12 cellular contexts compared by ENCODE assay signal in the genomic region with DNA sequence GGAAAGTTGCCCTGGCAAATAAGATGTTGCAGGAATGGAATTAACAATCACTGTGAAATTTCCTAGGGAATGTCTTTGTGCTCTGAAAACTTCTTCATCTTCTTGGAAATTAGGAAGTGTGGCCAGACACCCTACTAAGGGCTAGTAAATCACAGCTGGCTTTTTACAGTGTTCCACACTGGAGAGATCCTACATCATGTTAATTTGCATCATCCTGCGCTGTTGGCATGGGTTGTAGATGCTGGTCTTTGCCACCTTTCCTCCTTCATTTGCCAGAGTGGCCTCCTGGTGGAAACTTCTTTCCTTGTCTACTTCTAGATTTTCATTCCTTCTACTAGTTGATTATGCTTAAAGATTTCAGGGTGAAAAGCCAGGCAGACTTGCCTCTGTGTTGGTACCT. TPM values are rescaled to one million over a fixed set of nuclear protein-coding genes. Genes with fewer than 3 reads are reported as not detected.
A peak's percentile ranks its signal among the peaks of the same experiment; 100 is the strongest.
DNase-seq lines count a peak whose midpoint lies in the region; ATAC-seq and TF ChIP-seq lines count a peak whose summit lies in the region.
"Had no signal": no experiment of that assay in that cellular context is flagged by ENCODE, and none has a peak within 500 bp of the region (broad histone marks: within the 10 kb centered on the region; RNA-seq: fewer than 3 reads in every experiment).

No MANE protein-coding gene starts in this region.

- peak overlapping the region; percentile 92 for H3K9ac ChIP-seq in DND-41 (ENCODE audit: low read depth, low read length)
- H3K9ac ChIP-seq in trophoblast cell (ENCODE audit: low read length), result no peak overlapping the region

- no peak overlapping the region for H3K4ac ChIP-seq in trophoblast cell (ENCODE audit: low read depth, low read length)

- H3K4me2 ChIP-seq in DND-41 (ENCODE audit: insufficient read depth, low read length) (peak overlapping the region; percentile 76), trophoblast cell (ENCODE audit: low read length) (no peak overlapping the region)

- no peak overlapping the region for H4K12ac ChIP-seq in trophoblast cell (ENCODE audit: low read depth, low read length)

- H2BK5ac ChIP-seq in trophoblast cell (ENCODE audit: low read depth, low read length, poor library complexity), result no peak overlapping the region

- H3K36me3 ChIP-seq in DND-41 (ENCODE audit: insufficient read depth, low read length), result peaks cover 67% of the 10 kb centered on the region
- peaks cover 0 to 13% (median 0%) of the 10 kb centered on the region in 3 donors for H3K36me3 ChIP-seq in Peyer's patch
- peaks cover 3 to 4% of the 10 kb centered on the region in 2 experiments for H3K36me3 ChIP-seq in trophoblast cell (ENCODE audit: control insufficient read depth in 1 of 2, insufficient read depth in 2 of 2, low read length in 2 of 2)

- ATAC-seq in DND-41 (ENCODE audit: insufficient read depth, low read depth), result no peak
- no peak for ATAC-seq in GM21529 (IDR thresholded peaks at IDR 0.05; ENCODE audit: unreplicated experiment)
- ATAC-seq: gastrocnemius medialis, SK-N-SH treated with all-trans-retinoic acid at 6 μM for 48 hours had no signal

- no CpG with 5 or more reads among the region's 1 CpG for WGBS in trophoblast cell (ENCODE audit: extremely low coverage, insufficient coverage, insufficient read length)

- H2AK5ac ChIP-seq in trophoblast cell (ENCODE audit: low read length), result no peak overlapping the region

- no peaks in the 10 kb centered on the region for H3K27me3 ChIP-seq in DND-41 (ENCODE audit: insufficient read depth, low read length, poor library complexity)
- no peaks in the 10 kb centered on the region for H3K27me3 ChIP-seq in Peyer's patch
- H3K27me3 ChIP-seq in trophoblast cell (ENCODE audit: insufficient read depth, low read length), result no peaks in the 10 kb centered on the region
- H3K27me3 ChIP-seq: gastrocnemius medialis had no signal

- peaks cover 36% of the 10 kb centered on the region for H4K20me1 ChIP-seq in DND-41 (ENCODE audit: insufficient read depth, low read length)

- H3K18ac ChIP-seq in trophoblast cell (ENCODE audit: low read length), result peak overlapping the region; percentile 56

- peaks cover 19% of the 10 kb centered on the region for H3K79me1 ChIP-seq in trophoblast cell (ENCODE audit: low read length)

- H3K23ac ChIP-seq in trophoblast cell (ENCODE audit: low read length), result no peak overlapping the region

- no peak for TF ChIP-seq POLR2A in Peyer's patch (IDR thresholded peaks at IDR 0.05)

- H3K4me1 ChIP-seq in DND-41 (ENCODE audit: insufficient read depth, low read length) (peaks cover 77% of the 10 kb centered on the region), Peyer's patch (peaks cover 0 to 36% (median 16%) of the 10 kb centered on the region in 4 donors), trophoblast cell (ENCODE audit: control insufficient read depth in 1 of 2, insufficient read depth in 2 of 2, low read length in 2 of 2) (peaks cover 9 to 21% of the 10 kb centered on the region in 2 experiments)

- no peak overlapping the region for H4K8ac ChIP-seq in trophoblast cell (ENCODE audit: low read depth, low read length)

- H3K9me3 ChIP-seq in DND-41 (ENCODE audit: insufficient read depth, low read length, severe bottlenecking) (no peaks in the 10 kb centered on the region), Peyer's patch (no peaks in the 10 kb centered on the region), trophoblast cell (ENCODE audit: insufficient read depth, low read depth, low read length) (no peaks in the 10 kb centered on the region)
- H3K9me3 ChIP-seq: gastrocnemius medialis had no signal

- H3K79me2 ChIP-seq in DND-41 (ENCODE audit: insufficient read depth, low read length), result peaks cover 98% of the 10 kb centered on the region
- peaks cover 15% of the 10 kb centered on the region for H3K79me2 ChIP-seq in trophoblast cell (ENCODE audit: control insufficient read depth, insufficient read depth, low read length, poor library complexity)

- no peak overlapping the region for H3K14ac ChIP-seq in trophoblast cell (ENCODE audit: low read length)

- no peak overlapping the region for H4K91ac ChIP-seq in trophoblast cell (ENCODE audit: low read depth, low read length)

- H3K27ac ChIP-seq in DND-41 (ENCODE audit: low read length), result peak overlapping the region; percentile 92
- H3K27ac ChIP-seq in Peyer's patch, result peak overlapping the region; percentile 71 to 98 (median 96)
- no peak overlapping the region for H3K27ac ChIP-seq in trophoblast cell (ENCODE audit: low read depth, low read length)

- H3K4me3 ChIP-seq in DND-41 (ENCODE audit: low read depth in 1 of 2, low read length in 2 of 2), result peak overlapping the region; percentile 0 to 83; a peak in 3 of 4 replicates
- H3K4me3 ChIP-seq in Peyer's patch, result peak overlapping the region; percentile 3 to 90 (median 87)
- H3K4me3 ChIP-seq in epithelial cell of esophagus (ENCODE audit: low read length), result no peak overlapping the region
- H3K4me3 ChIP-seq in trophoblast cell (ENCODE audit: low read depth, low read length), result no peak overlapping the region

- no peak for DNase-seq in DND-41
- DNase-seq in Peyer's patch, result no peak
- DNase-seq in epithelial cell of esophagus (ENCODE audit: low read depth), result peak; percentile 13
- DNase-seq in trophoblast cell, result peak in 1 of 2 donors; percentile 20
- no peak for DNase-seq in NCI-H82 treated with DMSO at 0.1 percent for 48 hours (lab: John Stamatoyannopoulos, UW; ENCODE audit: unreplicated experiment)
- no peak for DNase-seq in DMS153 (lab: John Stamatoyannopoulos, UW)
- no peak for DNase-seq in glomerular visceral epithelial cell (ENCODE audit: extremely low spot score)
- DNase-seq: activated effector memory CD4-positive, alpha-beta T cell treated with anti-CD3 and anti-CD28 coated beads, Interleukin-2, amount 50 U/mL, for 16 hours; gastrocnemius medialis; NCI-H1436 treated with DMSO at 0.1 percent for 48 hours had no signal

- H2BK120ac ChIP-seq in trophoblast cell (ENCODE audit: insufficient read depth, low read length, poor library complexity), result no peak overlapping the region

- no peak overlapping the region for H2BK12ac ChIP-seq in trophoblast cell (ENCODE audit: low read length)

- TF ChIP-seq CTCF in DND-41 (IDR thresholded peaks at IDR 0.05; ENCODE audit: borderline replicate concordance, extremely low read depth, low read length, poor library complexity, severe bottlenecking) (no peak), Peyer's patch (IDR thresholded peaks at IDR 0.05) (no peak), epithelial cell of esophagus (IDR thresholded peaks at IDR 0.05; ENCODE audit: insufficient read depth, low read depth, low read length, missing control alignments) (no peak)

- H2AFZ ChIP-seq in DND-41 (ENCODE audit: low read depth, low read length), result no peak overlapping the region
- H2AFZ ChIP-seq in trophoblast cell (ENCODE audit: insufficient read depth, low read length, poor library complexity), result no peak overlapping the region

RNA-seq across cellular contexts. Expression of a gene that starts 2.7 kb away (rescaled TPM):
- 10 to 100 TPM; 19.3 to 66.8 (median 30.6) TPM for total RNA-seq in Peyer's patch
- polyA plus RNA-seq in trophoblast cell (2013), result 59.7 and 64.7 TPM in 2 replicates

Comparison
In these comparisons a context has a peak if more than half of its experiments do, and no peak if none do; other contexts are left out.
1. H3K4me3 ChIP-seq: peak in DND-41 (2 of 2) and Peyer's patch (4 of 4); none in epithelial cell of esophagus (single experiment) and trophoblast cell (single experiment).